Comparison of ENCODE assay signal across 17 cellular contexts in genomic region chr3:128573160-128573559, GRCh38.
DNase-seq lines count a peak whose midpoint lies in the region; ATAC-seq lines count a peak whose summit lies in the region.
"Had no signal": no experiment of that assay in that cellular context is flagged by ENCODE, and none has a peak within 500 bp of the region (broad histone marks: within the 10 kb centered on the region; RNA-seq: fewer than 3 reads in every experiment).

No MANE protein-coding gene starts in this region.

- peak in 1 of 2 donors; percentile 66 for DNase-seq in activated naive CD4-positive, alpha-beta T cell treated with anti-CD3 and anti-CD28 coated beads, Interleukin-2, amount 50 U/mL, for 72 hours (ENCODE audit: low spot score in 2 of 2)
- DNase-seq in activated naive CD4-positive, alpha-beta T cell (lab: John Stamatoyannopoulos, UW): no peak
- no peak for DNase-seq in T-helper 17 cell
- peak; percentile 37 for DNase-seq in activated naive CD8-positive, alpha-beta T cell treated with anti-CD3 and anti-CD28 coated beads, Interleukin-2, amount 50 U/mL, for 24 hours
- DNase-seq in stimulated activated effector memory CD8-positive, alpha-beta T cell treated with anti-CD3 and anti-CD28 coated beads, Interleukin-12 subunit alpha, Interleukin-12 subunit beta, amount 100 ng/mL, for 72 hours (ENCODE audit: low spot score in 2 of 2): no peak
- no peak for DNase-seq in Karpas-422
- DNase-seq: activated CD8-positive, alpha-beta memory T cell treated with anti-CD3 and anti-CD28 coated beads, Interleukin-2, amount 50 U/mL, for 48 hours; body of pancreas; DMS79; effector CD8-positive, alpha-beta T cell; KG1; stimulated activated naive CD4-positive, alpha-beta T cell; tibial artery had no signal

- no peaks in the 10 kb centered on the region for H3K36me3 ChIP-seq in Karpas-422 (ENCODE audit: insufficient read depth, low read length)
- H3K36me3 ChIP-seq: prostate gland, tibial artery had no signal

- no peak overlapping the region for H2AFZ ChIP-seq in Karpas-422 (ENCODE audit: low read length)

- H3K4me1 ChIP-seq in Karpas-422 (ENCODE audit: low read length): no peaks in the 10 kb centered on the region
- H3K4me1 ChIP-seq: body of pancreas, prostate gland, tibial artery had no signal

- peak overlapping the region in 1 of 2 donors; percentile 88 for H3K27ac Mint-ChIP-seq in activated naive CD4-positive, alpha-beta T cell treated with anti-CD3 and anti-CD28 coated beads, Interleukin-2, amount 50 U/mL, for 72 hours
- H3K27ac Mint-ChIP-seq in T-helper 17 cell: peak overlapping the region; percentile 21
- H3K27ac Mint-ChIP-seq in activated naive CD8-positive, alpha-beta T cell treated with anti-CD3 and anti-CD28 coated beads, Interleukin-2, amount 50 U/mL, for 24 hours: peak overlapping the region; percentile 86
- H3K27ac Mint-ChIP-seq in stimulated activated effector memory CD8-positive, alpha-beta T cell treated with anti-CD3 and anti-CD28 coated beads, Interleukin-12 subunit alpha, Interleukin-12 subunit beta, amount 100 ng/mL, for 72 hours: no peak overlapping the region
- H3K27ac Mint-ChIP-seq: H9 had no signal

- H3K9me2 ChIP-seq in Karpas-422 (replicated peaks; ENCODE audit: insufficient read depth, low read length): no peaks in the 10 kb centered on the region

- peak; percentile 53 to 60 for ATAC-seq in activated naive CD4-positive, alpha-beta T cell treated with anti-CD3 and anti-CD28 coated beads, Interleukin-2, amount 50 U/mL, for 72 hours
- ATAC-seq in T-helper 17 cell (no peak), HG02759 (IDR thresholded peaks at IDR 0.05; ENCODE audit: unreplicated experiment) (no peak)
- peak; percentile 78 for ATAC-seq in activated naive CD8-positive, alpha-beta T cell treated with anti-CD3 and anti-CD28 coated beads, Interleukin-2, amount 50 U/mL, for 24 hours
- peak; percentile 55 for ATAC-seq in stimulated activated effector memory CD8-positive, alpha-beta T cell treated with anti-CD3 and anti-CD28 coated beads, Interleukin-12 subunit alpha, Interleukin-12 subunit beta, amount 100 ng/mL, for 72 hours

- no peaks in the 10 kb centered on the region for H3K27me3 ChIP-seq in Karpas-422 (ENCODE audit: low read length)
- H3K27me3 ChIP-seq: body of pancreas had no signal

- no peaks in the 10 kb centered on the region for H3K9me3 Mint-ChIP-seq in activated naive CD4-positive, alpha-beta T cell treated with anti-CD3 and anti-CD28 coated beads, Interleukin-2, amount 50 U/mL, for 72 hours
- no peaks in the 10 kb centered on the region for H3K9me3 Mint-ChIP-seq in activated naive CD8-positive, alpha-beta T cell treated with anti-CD3 and anti-CD28 coated beads, Interleukin-2, amount 50 U/mL, for 24 hours
- H3K9me3 Mint-ChIP-seq in stimulated activated effector memory CD8-positive, alpha-beta T cell treated with anti-CD3 and anti-CD28 coated beads, Interleukin-12 subunit alpha, Interleukin-12 subunit beta, amount 100 ng/mL, for 72 hours: no peaks in the 10 kb centered on the region

- no peaks in the 10 kb centered on the region for H3K79me2 ChIP-seq in Karpas-422 (ENCODE audit: low read length)

- no peak overlapping the region for H3K4me3 Mint-ChIP-seq in T-helper 17 cell
- H3K4me3 Mint-ChIP-seq in activated naive CD8-positive, alpha-beta T cell treated with anti-CD3 and anti-CD28 coated beads, Interleukin-2, amount 50 U/mL, for 24 hours: peak overlapping the region; percentile 40
- H3K4me3 Mint-ChIP-seq in stimulated activated effector memory CD8-positive, alpha-beta T cell treated with anti-CD3 and anti-CD28 coated beads, Interleukin-12 subunit alpha, Interleukin-12 subunit beta, amount 100 ng/mL, for 72 hours: no peak overlapping the region
- H3K4me3 Mint-ChIP-seq: H9 had no signal

- H3K9me3 ChIP-seq in T-helper 17 cell (ENCODE audit: control insufficient read depth, low read length, poor library complexity, severe bottlenecking) (no peaks in the 10 kb centered on the region), Karpas-422 (ENCODE audit: low read length) (no peaks in the 10 kb centered on the region)
- H3K9me3 ChIP-seq: body of pancreas, prostate gland, tibial artery had no signal

- no peaks in the 10 kb centered on the region for H4K20me1 ChIP-seq in Karpas-422 (ENCODE audit: insufficient read depth, low read depth, low read length)

- H3K4me2 ChIP-seq in Karpas-422 (ENCODE audit: low read depth, low read length, poor library complexity, severe bottlenecking): no peak overlapping the region

- no peaks in the 10 kb centered on the region for H3K36me3 Mint-ChIP-seq in activated naive CD4-positive, alpha-beta T cell treated with anti-CD3 and anti-CD28 coated beads, Interleukin-2, amount 50 U/mL, for 72 hours
- no peaks in the 10 kb centered on the region for H3K36me3 Mint-ChIP-seq in T-helper 17 cell (ENCODE audit: low read depth)
- no peaks in the 10 kb centered on the region for H3K36me3 Mint-ChIP-seq in activated naive CD8-positive, alpha-beta T cell treated with anti-CD3 and anti-CD28 coated beads, Interleukin-2, amount 50 U/mL, for 24 hours (ENCODE audit: low read depth)
- no peaks in the 10 kb centered on the region for H3K36me3 Mint-ChIP-seq in stimulated activated effector memory CD8-positive, alpha-beta T cell treated with anti-CD3 and anti-CD28 coated beads, Interleukin-12 subunit alpha, Interleukin-12 subunit beta, amount 100 ng/mL, for 72 hours

- no peak overlapping the region for H3K27ac ChIP-seq in Karpas-422 (ENCODE audit: low read length)
- H3K27ac ChIP-seq: body of pancreas, prostate gland, RWPE1, tibial artery had no signal

- peaks cover 36% of the 10 kb centered on the region for H3K27me3 Mint-ChIP-seq in T-helper 17 cell
- H3K27me3 Mint-ChIP-seq in activated naive CD8-positive, alpha-beta T cell treated with anti-CD3 and anti-CD28 coated beads, Interleukin-2, amount 50 U/mL, for 24 hours: peaks cover 24% of the 10 kb centered on the region

- H3K4me3 ChIP-seq in Karpas-422 (ENCODE audit: low read length): no peak overlapping the region
- H3K4me3 ChIP-seq: body of pancreas, prostate gland, tibial artery had no signal

- peaks cover 14% of the 10 kb centered on the region for H3K4me1 Mint-ChIP-seq in T-helper 17 cell
- H3K4me1 Mint-ChIP-seq in activated naive CD8-positive, alpha-beta T cell treated with anti-CD3 and anti-CD28 coated beads, Interleukin-2, amount 50 U/mL, for 24 hours: peaks cover 25% of the 10 kb centered on the region
- H3K4me1 Mint-ChIP-seq in stimulated activated effector memory CD8-positive, alpha-beta T cell treated with anti-CD3 and anti-CD28 coated beads, Interleukin-12 subunit alpha, Interleukin-12 subunit beta, amount 100 ng/mL, for 72 hours: peaks cover 19% of the 10 kb centered on the region

- H3K9ac ChIP-seq in Karpas-422 (ENCODE audit: low read length): no peak overlapping the region

Comparison
In these comparisons a context has a peak if more than half of its experiments do, and no peak if none do; other contexts are left out.
1. ATAC-seq: peak in activated naive CD4-positive, alpha-beta T cell treated with anti-CD3 and anti-CD28 coated beads, Interleukin-2, amount 50 U/mL, for 72 hours (2 of 2), activated naive CD8-positive, alpha-beta T cell treated with anti-CD3 and anti-CD28 coated beads, Interleukin-2, amount 50 U/mL, for 24 hours (single experiment) and stimulated activated effector memory CD8-positive, alpha-beta T cell treated with anti-CD3 and anti-CD28 coated beads, Interleukin-12 subunit alpha, Interleukin-12 subunit beta, amount 100 ng/mL, for 72 hours (single experiment); none in T-helper 17 cell (single experiment) and HG02759 (single experiment).